Comparison of ENCODE assay signal across 8 cellular contexts in genomic region chr9:122904823-122905710, GRCh38.
A peak's percentile ranks its signal among the peaks of the same experiment; 100 is the strongest.
DNase-seq lines count a peak whose midpoint lies in the region; ATAC-seq and TF ChIP-seq lines count a peak whose summit lies in the region.

Gene RC3H2, minus strand, starts transcription at chr9:122905359. Its CDS starts 7,850 bp downstream, at chr9:122897509.

- peaks cover 44% of the 10 kb centered on the region for H3K4me1 Mint-ChIP-seq in activated naive CD4-positive, alpha-beta T cell treated with anti-CD3 and anti-CD28 coated beads, Interleukin-2, amount 50 U/mL, for 24 hours

- ATAC-seq in HG02588 (IDR thresholded peaks at IDR 0.05; ENCODE audit: unreplicated experiment): peak; percentile 89
- ATAC-seq in SK-N-SH treated with all-trans-retinoic acid at 6 μM for 48 hours: peak; percentile 94

- H3K4me3 Mint-ChIP-seq in activated naive CD4-positive, alpha-beta T cell treated with anti-CD3 and anti-CD28 coated beads, Interleukin-2, amount 50 U/mL, for 24 hours: peak within 1 kb of the TSS; percentile 95

- DNase-seq in NCI-H1092 (lab: John Stamatoyannopoulos, UW): peak; percentile 99
- peak; percentile 87 for DNase-seq in germinal center (ENCODE audit: low spot score)
- DNase-seq in non-pigmented ciliary epithelial cell (ENCODE audit: low read depth): peak; percentile 100
- peak; percentile 100 for DNase-seq in superior temporal gyrus (ENCODE audit: extremely low spot score)

- H3K27ac Mint-ChIP-seq in activated naive CD4-positive, alpha-beta T cell treated with anti-CD3 and anti-CD28 coated beads, Interleukin-2, amount 50 U/mL, for 24 hours: peak within 1 kb of the TSS; percentile 96

- H3K27me3 Mint-ChIP-seq in activated naive CD4-positive, alpha-beta T cell treated with anti-CD3 and anti-CD28 coated beads, Interleukin-2, amount 50 U/mL, for 24 hours: no peaks in the 10 kb centered on the region

- peak within 1 kb of the TSS; percentile 94 for H3K4me3 ChIP-seq in GM08714 (ENCODE audit: low read length)

- peaks cover 5% of the 10 kb centered on the region for H3K36me3 Mint-ChIP-seq in activated naive CD4-positive, alpha-beta T cell treated with anti-CD3 and anti-CD28 coated beads, Interleukin-2, amount 50 U/mL, for 24 hours

- H3K9me3 Mint-ChIP-seq in activated naive CD4-positive, alpha-beta T cell treated with anti-CD3 and anti-CD28 coated beads, Interleukin-2, amount 50 U/mL, for 24 hours: no peaks in the 10 kb centered on the region

TF ChIP-seq in SK-N-SH treated with all-trans-retinoic acid at 6 μM for 48 hours, 23 proteins besides CTCF, POLR2A, EP300 and RAD21:
- TF ChIP-seq GLIS3 (CRISPR knock-in tag; IDR thresholded peaks at IDR 0.05): peak; percentile 36; the same call in 1 of the 2 replicates
- no peak for TF ChIP-seq ZNF565 (CRISPR knock-in tag; conservative IDR thresholded peaks at IDR 0.05; ENCODE audit: low read depth)
- TF ChIP-seq ZFP3 (CRISPR knock-in tag; IDR thresholded peaks at IDR 0.05): 0 out of 2 replicates have a peak, but pooled peaks have one; percentile 14

Comparison
In these comparisons a context has a peak if more than half of its experiments do, and no peak if none do; other contexts are left out.
1. Peak in every context shown above with its lines: DNase-seq, ATAC-seq and H3K4me3 ChIP-seq.